Comparison of ENCODE assay signal across 9 cellular contexts in genomic region chrX:63506320-63506719, GRCh38.
A peak's percentile ranks its signal among the peaks of the same experiment; 100 is the strongest.
DNase-seq lines count a peak whose midpoint lies in the region; ATAC-seq and TF ChIP-seq lines count a peak whose summit lies in the region.
"Had no signal": no experiment of that assay in that cellular context is flagged by ENCODE, and none has a peak within 500 bp of the region (broad histone marks: within the 10 kb centered on the region; RNA-seq: fewer than 3 reads in every experiment).

No MANE protein-coding gene starts in this region.

- 58% methylated on average over 1 of the region's 1 CpG; no CpG with 5 or more reads in 1 of the 2 donors for WGBS in transverse colon (ENCODE audit: low coverage in 1 of 2), 2 donors

- no peak for TF ChIP-seq POLR2A in transverse colon (IDR thresholded peaks at IDR 0.05)

- H3K4me3 ChIP-seq in cardiac muscle cell (no peak overlapping the region), epithelial cell of proximal tubule (ENCODE audit: low read depth, low read length) (no peak overlapping the region), transverse colon (no peak overlapping the region)

- H3K27ac ChIP-seq in cardiac muscle cell (no peak overlapping the region), transverse colon (no peak overlapping the region)
- H3K27ac ChIP-seq: neutrophil had no signal

- intact Hi-C loops in Right ventricle myocardium inferior (cut with DNase I) (no loop called here), transverse colon (cut with DNase I; ENCODE audit: low total_unique reads) (no loop called here)

- H3K27me3 ChIP-seq in cardiac muscle cell = no peaks in the 10 kb centered on the region
- H3K27me3 ChIP-seq in transverse colon = no peaks in the 10 kb centered on the region
- H3K27me3 ChIP-seq: neutrophil had no signal

- no peaks in the 10 kb centered on the region for H3K9me3 ChIP-seq in cardiac muscle cell (ENCODE audit: low read depth)
- no peaks in the 10 kb centered on the region for H3K9me3 ChIP-seq in transverse colon
- H3K9me3 ChIP-seq: neutrophil had no signal

- in situ Hi-C loops in transverse colon (cut with MboI; ENCODE audit: low pct_ligation_motif_present in 1 of 4, low pct_unique_long_range_greater_than_20kb in 1 of 4, low sequenced_read_pairs in 3 of 4) = no loop called here

- ATAC-seq in Right ventricle myocardium inferior = no peak

- H3K36me3 ChIP-seq in cardiac muscle cell (no peaks in the 10 kb centered on the region), transverse colon (no peaks in the 10 kb centered on the region)
- H3K36me3 ChIP-seq: neutrophil had no signal

- DNase-seq in cardiac muscle cell (ENCODE audit: low read depth in 1 of 2, low spot score in 1 of 2) = peak; percentile 28 to 62
- no peak for DNase-seq in Right ventricle myocardium inferior (ENCODE audit: missing footprints)
- peak; percentile 1 for DNase-seq in NCI-H446 treated with DMSO at 0.1 percent for 48 hours (lab: John Stamatoyannopoulos, UW)
- no peak for DNase-seq in epithelial cell of proximal tubule (ENCODE audit: low read depth)
- no peak for DNase-seq in transverse colon
- DNase-seq in central memory CD4-positive, alpha-beta T cell = no peak
- no peak for DNase-seq in GM19240 (ENCODE audit: insufficient read length, low spot score)
- DNase-seq in GF-D8 (lab: John Stamatoyannopoulos, UW) = no peak

- TF ChIP-seq CTCF in cardiac muscle cell (IDR thresholded peaks at IDR 0.05; ENCODE audit: low read depth, low read length) (peak; percentile 32), epithelial cell of proximal tubule (conservative IDR thresholded peaks at IDR 0.05; ENCODE audit: low read depth, low read length) (peak; percentile 40), transverse colon (IDR thresholded peaks at IDR 0.05) (peak in 3 of 5 experiments; percentile 10 to 19 (median 12))

- H3K4me1 ChIP-seq in cardiac muscle cell (ENCODE audit: low read depth) (peaks cover 3% of the 10 kb centered on the region), transverse colon (no peaks in the 10 kb centered on the region)

- TF ChIP-seq EP300 in transverse colon (IDR thresholded peaks at IDR 0.05; ENCODE audit: low read depth) = no peak

Comparison
In these comparisons a context has a peak if more than half of its experiments do, and no peak if none do; other contexts are left out.
1. DNase-seq: peak in cardiac muscle cell (2 of 2) and NCI-H446 treated with DMSO at 0.1 percent for 48 hours (single experiment); none in Right ventricle myocardium inferior (single experiment), epithelial cell of proximal tubule (single experiment), transverse colon (single experiment), central memory CD4-positive, alpha-beta T cell (single experiment), GM19240 (single experiment) and GF-D8 (single experiment).
2. Peak in every context shown above with its lines, with median percentiles within 50 percentile points of each other: CTCF ChIP-seq.